14 cellular contexts compared by ENCODE assay signal in genomic region chr7:47481656-47482012, GRCh38.
A peak's percentile ranks its signal among the peaks of the same experiment; 100 is the strongest.
DNase-seq lines count a peak whose midpoint lies in the region; ATAC-seq and TF ChIP-seq lines count a peak whose summit lies in the region.
"Had no signal": no experiment of that assay in that cellular context is flagged by ENCODE, and none has a peak within 500 bp of the region (broad histone marks: within the 10 kb centered on the region; RNA-seq: fewer than 3 reads in every experiment).

No MANE protein-coding gene starts in this region.

- H3K27me3 Mint-ChIP-seq in glutamatergic neuron (ENCODE audit: unreplicated experiment) (peaks cover 2% of the 10 kb centered on the region), endodermal cell (ENCODE audit: insufficient read depth) (peaks cover 21% of the 10 kb centered on the region)
- peaks cover 0 to 3% (median 1%) of the 10 kb centered on the region in 5 donors for H3K27me3 Mint-ChIP-seq in naive thymus-derived CD4-positive, alpha-beta T cell

- H3K9me3 Mint-ChIP-seq in glutamatergic neuron (ENCODE audit: unreplicated experiment) (peaks cover 2% of the 10 kb centered on the region), endodermal cell (peaks cover 3% of the 10 kb centered on the region)
- peaks cover 0 to 4% (median 0%) of the 10 kb centered on the region in 11 donors for H3K9me3 Mint-ChIP-seq in naive thymus-derived CD4-positive, alpha-beta T cell

- intact Hi-C loops in sciatic nerve (cut with DNase I), result no loop called here
- intact Hi-C loops in naive thymus-derived CD4-positive, alpha-beta T cell (cut with micrococcal nuclease), result no loop called here

- peak overlapping the region; percentile 34 for H3K4me3 Mint-ChIP-seq in glutamatergic neuron (ENCODE audit: unreplicated experiment)
- no peak overlapping the region for H3K4me3 Mint-ChIP-seq in naive thymus-derived CD4-positive, alpha-beta T cell
- no peak overlapping the region for H3K4me3 Mint-ChIP-seq in endodermal cell

- H3K27me3 ChIP-seq in BE2C (no peaks in the 10 kb centered on the region), RWPE2 (ENCODE audit: insufficient read depth, poor library complexity, severe bottlenecking) (no peaks in the 10 kb centered on the region), endodermal cell (ENCODE audit: control insufficient read depth, insufficient read depth, low read length, poor library complexity, severe bottlenecking) (no peaks in the 10 kb centered on the region)
- no peaks in the 10 kb centered on the region for H3K27me3 ChIP-seq in naive thymus-derived CD4-positive, alpha-beta T cell (ENCODE audit: control insufficient read depth in 2 of 2, insufficient read depth in 2 of 2, low read length in 2 of 2)
- H3K27me3 ChIP-seq: suprapubic skin had no signal

- H3K36me3 ChIP-seq in BE2C (no peaks in the 10 kb centered on the region), RWPE2 (ENCODE audit: low read depth) (peaks cover 10% of the 10 kb centered on the region), endodermal cell (ENCODE audit: control insufficient read depth, insufficient read depth, low read length) (no peaks in the 10 kb centered on the region)
- no peaks in the 10 kb centered on the region for H3K36me3 ChIP-seq in naive thymus-derived CD4-positive, alpha-beta T cell (ENCODE audit: control insufficient read depth in 2 of 3, insufficient read depth in 3 of 3, low read length in 3 of 3)
- H3K36me3 ChIP-seq: suprapubic skin had no signal

- POLR2A ChIA-PET in naive thymus-derived CD4-positive, alpha-beta T cell (lab: Charles Lee), result no interaction called here

- 89 to 95% methylated on average over 6 to 7 of the region's 7 CpGs for WGBS in endodermal cell (ENCODE audit: insufficient coverage in 1 of 2, insufficient read length in 1 of 2), 2 experiments

- peak overlapping the region; percentile 49 for H3K27ac ChIP-seq in RWPE2 (ENCODE audit: poor library complexity, severe bottlenecking)
- no peak overlapping the region for H3K27ac ChIP-seq in naive thymus-derived CD4-positive, alpha-beta T cell (ENCODE audit: low read depth, low read length)
- H3K27ac ChIP-seq in endodermal cell (ENCODE audit: low read depth, low read length), result no peak overlapping the region
- H3K27ac ChIP-seq: SK-N-MC, suprapubic skin had no signal

- ATAC-seq in RWPE2 (ENCODE audit: low read depth) (no peak), sciatic nerve (no peak), HG02885 (IDR thresholded peaks at IDR 0.05; ENCODE audit: poor library complexity, unreplicated experiment) (no peak)
- ATAC-seq in naive thymus-derived CD4-positive, alpha-beta T cell, result no peak

- CTCF ChIA-PET in naive thymus-derived CD4-positive, alpha-beta T cell (lab: Charles Lee), result no interaction called here

- H3K9ac ChIP-seq in endodermal cell (ENCODE audit: extremely low read depth, low read length, poor library complexity, severe bottlenecking), result no peak overlapping the region

- H3K36me3 Mint-ChIP-seq in glutamatergic neuron (ENCODE audit: unreplicated experiment) (peaks cover 4% of the 10 kb centered on the region), endodermal cell (ENCODE audit: low read depth) (peaks cover 4% of the 10 kb centered on the region)
- H3K36me3 Mint-ChIP-seq in naive thymus-derived CD4-positive, alpha-beta T cell, result no peaks in the 10 kb centered on the region

- TF ChIP-seq CTCF in BE2C (IDR thresholded peaks at IDR 0.05; ENCODE audit: low read depth, low read length), result no peak
- TF ChIP-seq CTCF in RWPE2 (IDR thresholded peaks at IDR 0.05; ENCODE audit: poor library complexity, severe bottlenecking), result no peak
- no peak for TF ChIP-seq CTCF in glutamatergic neuron (IDR thresholded peaks at IDR 0.05; ENCODE audit: partially characterized antibody, unreplicated experiment)
- TF ChIP-seq CTCF in endodermal cell (conservative IDR thresholded peaks at IDR 0.05), result no peak

- H3K9me3 ChIP-seq in BE2C (no peaks in the 10 kb centered on the region), RWPE2 (ENCODE audit: severe bottlenecking) (no peaks in the 10 kb centered on the region), endodermal cell (ENCODE audit: control insufficient read depth, low read length) (peaks cover 7% of the 10 kb centered on the region)
- no peaks in the 10 kb centered on the region for H3K9me3 ChIP-seq in naive thymus-derived CD4-positive, alpha-beta T cell (ENCODE audit: control insufficient read depth in 2 of 3, low read length in 3 of 3)
- H3K9me3 ChIP-seq: suprapubic skin had no signal

- no peak overlapping the region for H3K27ac Mint-ChIP-seq in glutamatergic neuron (ENCODE audit: unreplicated experiment)
- H3K27ac Mint-ChIP-seq in naive thymus-derived CD4-positive, alpha-beta T cell, result no peak overlapping the region
- H3K27ac Mint-ChIP-seq in endodermal cell, result no peak overlapping the region

- H3K4me1 ChIP-seq in BE2C, result peaks cover 19% of the 10 kb centered on the region
- peaks cover 18% of the 10 kb centered on the region for H3K4me1 ChIP-seq in RWPE2 (ENCODE audit: insufficient read depth, poor library complexity, severe bottlenecking)
- H3K4me1 ChIP-seq in naive thymus-derived CD4-positive, alpha-beta T cell (ENCODE audit: control insufficient read depth in 2 of 2, insufficient read depth in 2 of 2, low read length in 2 of 2), result no peaks in the 10 kb centered on the region
- H3K4me1 ChIP-seq in endodermal cell (ENCODE audit: control insufficient read depth, insufficient read depth, low read length), result peaks cover 5% of the 10 kb centered on the region

- DNase-seq in BE2C (no peak), RWPE2 (ENCODE audit: low spot score) (no peak), glutamatergic neuron (no peak), sciatic nerve (ENCODE audit: low spot score) (peak; percentile 17), NCI-H1105 (lab: John Stamatoyannopoulos, UW) (no peak), endodermal cell (no peak)
- DNase-seq in naive thymus-derived CD4-positive, alpha-beta T cell, result no peak
- DNase-seq: activated CD8-positive, alpha-beta memory T cell treated with anti-CD3 and anti-CD28 coated beads for 24 hours; anterior cingulate cortex; mesendoderm; stimulated activated CD4-positive, alpha-beta T cell treated with anti-CD3 and anti-CD28 coated beads, Interleukin-1b, Interleukin-23, amount 100 ng/mL, for 48 hours had no signal

- H3K4me3 ChIP-seq in BE2C (ENCODE audit: low read depth, low read length), result peak overlapping the region; percentile 19
- H3K4me3 ChIP-seq in RWPE2 (ENCODE audit: severe bottlenecking), result no peak overlapping the region
- H3K4me3 ChIP-seq in naive thymus-derived CD4-positive, alpha-beta T cell (ENCODE audit: low read length), result no peak overlapping the region
- no peak overlapping the region for H3K4me3 ChIP-seq in endodermal cell (ENCODE audit: low read length)
- H3K4me3 ChIP-seq: SK-N-MC, suprapubic skin had no signal

- H3K4me1 Mint-ChIP-seq in glutamatergic neuron (ENCODE audit: low read depth, unreplicated experiment), result peaks cover 22% of the 10 kb centered on the region
- peaks cover 0 to 5% (median 0%) of the 10 kb centered on the region in 7 donors for H3K4me1 Mint-ChIP-seq in naive thymus-derived CD4-positive, alpha-beta T cell
- peaks cover 45% of the 10 kb centered on the region for H3K4me1 Mint-ChIP-seq in endodermal cell
